ENCODE assay signal across 16 cellular contexts in genomic region chr7:115004121-115004520, GRCh38.
A peak's percentile ranks its signal among the peaks of the same experiment; 100 is the strongest.
DNase-seq lines count a peak whose midpoint lies in the region; ATAC-seq and TF ChIP-seq lines count a peak whose summit lies in the region.
"Had no signal": no experiment of that assay in that cellular context is flagged by ENCODE, and none has a peak within 500 bp of the region (broad histone marks: within the 10 kb centered on the region; RNA-seq: fewer than 3 reads in every experiment).

No MANE protein-coding gene starts in this region.

- H3K4me1 ChIP-seq in CD4-positive, CD25-positive, alpha-beta regulatory T cell (ENCODE audit: control insufficient read depth, insufficient read depth, low read length, poor library complexity, severe bottlenecking), result peaks cover 38% of the 10 kb centered on the region
- H3K4me1 ChIP-seq in RWPE2 (ENCODE audit: insufficient read depth, poor library complexity, severe bottlenecking) (no peaks in the 10 kb centered on the region), hepatocyte (ENCODE audit: insufficient read depth) (peaks cover 5% of the 10 kb centered on the region)

- H2AFZ ChIP-seq in hepatocyte, result no peak overlapping the region

- peaks cover 34% of the 10 kb centered on the region for H3K36me3 Mint-ChIP-seq in CD4-positive, CD25-positive, alpha-beta regulatory T cell

- TF ChIP-seq CTCF in RWPE2 (IDR thresholded peaks at IDR 0.05; ENCODE audit: poor library complexity, severe bottlenecking) (no peak), hepatocyte (IDR thresholded peaks at IDR 0.05; ENCODE audit: poor library complexity) (no peak)

- H3K4me3 ChIP-seq in CD4-positive, CD25-positive, alpha-beta regulatory T cell (ENCODE audit: low read depth, low read length), result no peak overlapping the region
- H3K4me3 ChIP-seq in RWPE2 (ENCODE audit: severe bottlenecking) (no peak overlapping the region), hepatocyte (no peak overlapping the region)
- H3K4me3 ChIP-seq: tibial nerve had no signal

- H3K4me2 ChIP-seq in hepatocyte, result no peak overlapping the region

- H3K27me3 ChIP-seq in CD4-positive, CD25-positive, alpha-beta regulatory T cell (ENCODE audit: control insufficient read depth, insufficient read depth, low read length), result no peaks in the 10 kb centered on the region
- H3K27me3 ChIP-seq in RWPE2 (ENCODE audit: insufficient read depth, poor library complexity, severe bottlenecking) (no peaks in the 10 kb centered on the region), hepatocyte (no peaks in the 10 kb centered on the region)
- H3K27me3 ChIP-seq: tibial nerve had no signal

- no peak for ATAC-seq in CD4-positive, CD25-positive, alpha-beta regulatory T cell (ENCODE audit: low read depth in 2 of 2)
- peak; percentile 94 for ATAC-seq in RWPE2 (ENCODE audit: low read depth)
- ATAC-seq in HG02610 (IDR thresholded peaks at IDR 0.05; ENCODE audit: unreplicated experiment), result no peak
- ATAC-seq in GM18520 (IDR thresholded peaks at IDR 0.05; ENCODE audit: unreplicated experiment), result no peak

- peaks cover 16% of the 10 kb centered on the region for H3K36me3 ChIP-seq in CD4-positive, CD25-positive, alpha-beta regulatory T cell (ENCODE audit: control insufficient read depth, insufficient read depth, low read length)
- no peaks in the 10 kb centered on the region for H3K36me3 ChIP-seq in RWPE2 (ENCODE audit: low read depth)
- H3K36me3 ChIP-seq in hepatocyte (replicated peaks; ENCODE audit: insufficient read depth, low read depth), result no peaks in the 10 kb centered on the region
- H3K36me3 ChIP-seq: tibial nerve had no signal

- no peaks in the 10 kb centered on the region for H3K9me2 ChIP-seq in hepatocyte (replicated peaks; ENCODE audit: insufficient read depth)

- DNase-seq in CD4-positive, CD25-positive, alpha-beta regulatory T cell, result no peak
- DNase-seq in H4 (ENCODE audit: low spot score), result peak; percentile 18
- no peak for DNase-seq in RWPE2 (ENCODE audit: low spot score)
- peak; percentile 6 for DNase-seq in hepatocyte (ENCODE audit: low spot score)
- no peak for DNase-seq in substantia nigra (lab: John Stamatoyannopoulos, UW)
- DNase-seq in DMS79 treated with DMSO at 0.1 percent for 48 hours (lab: John Stamatoyannopoulos, UW), result no peak
- DNase-seq: activated CD4-positive, alpha-beta T cell treated with anti-CD3 and anti-CD28 coated beads, Interleukin-2, amount 10 ng/mL, durations not matched to agents 24 days and 14 days; activated naive CD4-positive, alpha-beta T cell treated with anti-CD3 and anti-CD28 coated beads for 36 hours; cortex of kidney; NCI-H2081 treated with DMSO at 0.1 percent for 48 hours; NCI-H774; stimulated activated naive CD4-positive, alpha-beta T cell treated with Interleukin-2 at 50 U/mL for 16 hours had no signal

- no peaks in the 10 kb centered on the region for H3K79me2 ChIP-seq in hepatocyte

- H3K27ac Mint-ChIP-seq in CD4-positive, CD25-positive, alpha-beta regulatory T cell, result peak overlapping the region; percentile 55 to 63 (median 57)
- H3K27ac Mint-ChIP-seq: activated naive CD4-positive, alpha-beta T cell treated with anti-CD3 and anti-CD28 coated beads for 36 hours; IgD-negative memory B cell had no signal

- peaks cover 44 to 72% (median 61%) of the 10 kb centered on the region in 4 donors for H3K4me1 Mint-ChIP-seq in CD4-positive, CD25-positive, alpha-beta regulatory T cell

- no peaks in the 10 kb centered on the region for H3K9me3 Mint-ChIP-seq in CD4-positive, CD25-positive, alpha-beta regulatory T cell
- H3K9me3 Mint-ChIP-seq: activated CD4-positive, alpha-beta T cell treated with anti-CD3 and anti-CD28 coated beads, Interleukin-2, amount 10 ng/mL, durations not matched to agents 24 days and 14 days; activated naive CD4-positive, alpha-beta T cell treated with anti-CD3 and anti-CD28 coated beads for 36 hours; IgD-negative memory B cell had no signal

- H4K20me1 ChIP-seq in hepatocyte (ENCODE audit: insufficient read depth, poor library complexity, severe bottlenecking), result no peaks in the 10 kb centered on the region

- no peaks in the 10 kb centered on the region for H3K27me3 Mint-ChIP-seq in CD4-positive, CD25-positive, alpha-beta regulatory T cell
- H3K27me3 Mint-ChIP-seq: activated CD4-positive, alpha-beta T cell treated with anti-CD3 and anti-CD28 coated beads, Interleukin-2, amount 10 ng/mL, durations not matched to agents 24 days and 14 days; IgD-negative memory B cell had no signal

- H3K9me3 ChIP-seq in CD4-positive, CD25-positive, alpha-beta regulatory T cell (ENCODE audit: control insufficient read depth in 2 of 2, low read length in 2 of 2), result no peaks in the 10 kb centered on the region
- H3K9me3 ChIP-seq in RWPE2 (ENCODE audit: severe bottlenecking) (no peaks in the 10 kb centered on the region), hepatocyte (ENCODE audit: low read depth) (no peaks in the 10 kb centered on the region)
- H3K9me3 ChIP-seq: tibial nerve had no signal

- 93% methylated on average over 5 of the region's 5 CpGs for WGBS in hepatocyte (ENCODE audit: low lambda C conversion rate, missing lambda C conversion rate)

- no peak overlapping the region for H3K4me3 Mint-ChIP-seq in CD4-positive, CD25-positive, alpha-beta regulatory T cell
- H3K4me3 Mint-ChIP-seq: activated CD4-positive, alpha-beta T cell treated with anti-CD3 and anti-CD28 coated beads, Interleukin-2, amount 10 ng/mL, durations not matched to agents 24 days and 14 days; activated naive CD4-positive, alpha-beta T cell treated with anti-CD3 and anti-CD28 coated beads for 36 hours; IgD-negative memory B cell had no signal

- H3K27ac ChIP-seq in CD4-positive, CD25-positive, alpha-beta regulatory T cell (ENCODE audit: insufficient read depth, low read length, poor library complexity, severe bottlenecking), result no peak overlapping the region
- no peak overlapping the region for H3K27ac ChIP-seq in RWPE2 (ENCODE audit: poor library complexity, severe bottlenecking)
- H3K27ac ChIP-seq in hepatocyte, result no peak overlapping the region
- no peak overlapping the region for H3K27ac ChIP-seq in substantia nigra (ENCODE audit: low read depth, low read length, poor library complexity, severe bottlenecking)
- H3K27ac ChIP-seq: tibial nerve had no signal

Comparison
In these comparisons a context has a peak if more than half of its experiments do, and no peak if none do; other contexts are left out.
1. DNase-seq: peak in H4 (single experiment) and hepatocyte (single experiment); none in CD4-positive, CD25-positive, alpha-beta regulatory T cell (0 of 3), RWPE2 (single experiment), substantia nigra (0 of 49) and DMS79 treated with DMSO at 0.1 percent for 48 hours (single experiment).